ENCODE assay signal across 8 cellular contexts in the genomic region with DNA sequence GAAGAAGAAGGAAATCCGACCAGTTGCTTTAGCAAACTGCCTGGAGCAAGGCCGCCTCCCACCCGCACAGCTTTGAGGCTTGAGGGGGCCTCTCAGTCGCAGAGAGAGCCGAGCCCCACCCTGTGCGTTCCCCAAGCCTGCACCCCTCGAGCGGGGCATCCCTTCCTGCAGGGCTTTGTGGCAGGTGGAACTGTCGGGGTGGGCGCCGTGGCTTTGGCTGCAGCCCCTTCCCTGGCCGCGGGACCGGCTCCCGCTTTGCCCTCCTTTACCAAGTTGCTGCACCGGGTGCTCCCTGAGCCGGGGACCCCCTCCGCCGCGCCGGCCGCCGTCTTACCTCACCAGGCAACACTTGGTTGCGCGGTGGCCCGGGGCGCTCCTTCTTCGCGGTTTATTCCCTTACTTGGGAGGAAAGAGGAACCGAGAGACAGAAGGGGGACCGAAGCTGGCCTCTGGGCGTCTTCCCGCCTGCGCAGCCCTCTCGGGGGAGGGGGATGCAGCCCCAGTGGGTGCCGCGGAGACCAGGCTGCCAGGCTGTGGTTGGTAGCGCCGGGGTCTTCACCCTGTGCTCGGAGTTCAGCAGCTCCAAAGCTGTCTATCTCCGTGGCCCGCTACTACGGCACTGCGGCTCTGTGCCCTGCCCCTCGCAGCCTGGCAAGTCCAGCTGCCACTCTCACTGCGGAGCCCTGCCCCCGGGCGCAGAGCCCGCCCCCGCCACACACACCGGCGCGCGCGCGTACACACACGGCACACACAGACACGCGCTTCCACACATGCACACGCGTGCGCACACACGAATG. TPM values are rescaled to one million over a fixed set of nuclear protein-coding genes. Genes with fewer than 3 reads are reported as not detected.
DNase-seq lines count a peak whose midpoint lies in the region; ATAC-seq and TF ChIP-seq lines count a peak whose summit lies in the region.

Gene DGKG, minus strand, starts transcription at position 623 of the 797 bp plus-strand sequence. CDS start 41,775 bp downstream, outside the sequence.

- H2AFZ ChIP-seq in GM23338 = peak within 1 kb of the TSS; percentile 97

- H3K9me3 ChIP-seq in cardiac muscle cell (ENCODE audit: low read depth) = no peaks in the 10 kb centered on the region

- H3K4me3 ChIP-seq in GM23338 (peak within 1 kb of the TSS; percentile 77), cardiac muscle cell (peak within 1 kb of the TSS; percentile 38)

- H3K36me3 ChIP-seq in GM23338 (ENCODE audit: insufficient read depth) (no peaks in the 10 kb centered on the region), cardiac muscle cell (no peaks in the 10 kb centered on the region)

- no peak within 1 kb of the TSS for H3K27ac ChIP-seq in GM23338 (ENCODE audit: low read depth)
- no peak within 1 kb of the TSS for H3K27ac ChIP-seq in cardiac muscle cell

- H3K4me1 Mint-ChIP-seq in GM23338 (peaks cover 12% of the 10 kb centered on the region), osteocyte (ENCODE audit: unreplicated experiment) (peaks cover 13% of the 10 kb centered on the region)
- H3K4me1 Mint-ChIP-seq in activated T-cell treated with anti-CD3 and anti-CD28 coated beads, Interleukin-2, amount 50 U/mL, for 24 hours (ENCODE audit: low read depth) = peaks cover 9% of the 10 kb centered on the region

- H3K27me3 Mint-ChIP-seq in GM23338 (ENCODE audit: insufficient read depth, low read depth, poor library complexity) = peaks cover 45% of the 10 kb centered on the region
- H3K27me3 Mint-ChIP-seq in activated T-cell treated with anti-CD3 and anti-CD28 coated beads, Interleukin-2, amount 50 U/mL, for 24 hours = peaks cover 76% of the 10 kb centered on the region
- H3K27me3 Mint-ChIP-seq in osteocyte (ENCODE audit: unreplicated experiment) = peaks cover 59% of the 10 kb centered on the region

- H3K9me2 ChIP-seq in GM23338 (ENCODE audit: insufficient read depth) = no peaks in the 10 kb centered on the region

- H3K9me3 Mint-ChIP-seq in GM23338 (no peaks in the 10 kb centered on the region), osteocyte (ENCODE audit: unreplicated experiment) (no peaks in the 10 kb centered on the region)
- H3K9me3 Mint-ChIP-seq in activated T-cell treated with anti-CD3 and anti-CD28 coated beads, Interleukin-2, amount 50 U/mL, for 24 hours = no peaks in the 10 kb centered on the region

- H3K36me3 Mint-ChIP-seq in GM23338 (ENCODE audit: low read depth) (no peaks in the 10 kb centered on the region), osteocyte (ENCODE audit: unreplicated experiment) (no peaks in the 10 kb centered on the region)
- H3K36me3 Mint-ChIP-seq in activated T-cell treated with anti-CD3 and anti-CD28 coated beads, Interleukin-2, amount 50 U/mL, for 24 hours (ENCODE audit: low read depth) = no peaks in the 10 kb centered on the region

- H3K4me1 ChIP-seq in GM23338 (ENCODE audit: insufficient read depth) = 0 out of 2 replicates have a peak, but pooled peaks cover 4% of the 10 kb centered on the region
- no peaks in the 10 kb centered on the region for H3K4me1 ChIP-seq in cardiac muscle cell (ENCODE audit: low read depth)

- H3K27me3 ChIP-seq in GM23338 (ENCODE audit: insufficient read depth) = peaks cover 67% of the 10 kb centered on the region
- peaks cover 57% of the 10 kb centered on the region for H3K27me3 ChIP-seq in cardiac muscle cell

- peak within 1 kb of the TSS; percentile 98 for H3K4me2 ChIP-seq in GM23338

- DNase-seq in NCI-H1436 (lab: John Stamatoyannopoulos, UW) (peak; percentile 30), NCI-H1436 treated with DMSO at 0.1 percent for 48 hours (lab: John Stamatoyannopoulos, UW) (no peak), GM23338 (ENCODE audit: low spot score) (peak; percentile 54), NCI-H1105 (lab: John Stamatoyannopoulos, UW) (peak; percentile 69), cardiac muscle cell (ENCODE audit: low read depth in 1 of 2, low spot score in 1 of 2) (peak; percentile 9 to 50), osteocyte (ENCODE audit: extremely low spot score, unreplicated experiment) (peak; percentile 83), NCI-H82 (lab: John Stamatoyannopoulos, UW) (no peak)
- peak; percentile 54 for DNase-seq in activated T-cell treated with anti-CD3 and anti-CD28 coated beads, Interleukin-2, amount 50 U/mL, for 24 hours

- peak within 1 kb of the TSS; percentile 71 for H3K4me3 Mint-ChIP-seq in GM23338
- peak within 1 kb of the TSS; percentile 59 for H3K4me3 Mint-ChIP-seq in activated T-cell treated with anti-CD3 and anti-CD28 coated beads, Interleukin-2, amount 50 U/mL, for 24 hours
- H3K4me3 Mint-ChIP-seq in osteocyte (ENCODE audit: unreplicated experiment) = peak within 1 kb of the TSS; percentile 58

- 0 out of 2 replicates have a peak, but pooled peaks cover 5% of the 10 kb centered on the region for H3F3A ChIP-seq in GM23338 (replicated peaks; ENCODE audit: low read depth)

- TF ChIP-seq CTCF in GM23338 (conservative IDR thresholded peaks at IDR 0.05; ENCODE audit: low read depth in 2 of 2) (no peak), cardiac muscle cell (IDR thresholded peaks at IDR 0.05; ENCODE audit: low read depth, low read length) (no peak), osteocyte (IDR thresholded peaks at IDR 0.05) (no peak)

- H3K79me2 ChIP-seq in GM23338 (replicated peaks; ENCODE audit: insufficient read depth) = no peaks in the 10 kb centered on the region

- peak; percentile 84 for ATAC-seq in GM23338

- no peaks in the 10 kb centered on the region for H4K20me1 ChIP-seq in GM23338 (replicated peaks; ENCODE audit: insufficient read depth)

- H3K27ac Mint-ChIP-seq in GM23338 (no peak within 1 kb of the TSS), osteocyte (ENCODE audit: unreplicated experiment) (no peak within 1 kb of the TSS)
- no peak within 1 kb of the TSS for H3K27ac Mint-ChIP-seq in activated T-cell treated with anti-CD3 and anti-CD28 coated beads, Interleukin-2, amount 50 U/mL, for 24 hours

TF ChIP-seq in GM23338, 12 proteins besides CTCF, POLR2A, EP300 and RAD21:
- TF ChIP-seq EZH2 (IDR thresholded peaks at IDR 0.05; ENCODE audit: low read depth, unreplicated experiment) (peak; percentile 20), POLR2AphosphoS5 (IDR thresholded peaks at IDR 0.05; ENCODE audit: low read depth) (no peak), EZH2phosphoT487 (IDR thresholded peaks at IDR 0.05; ENCODE audit: unreplicated experiment) (no peak), JUNB (IDR thresholded peaks at IDR 0.05; ENCODE audit: unreplicated experiment) (no peak), NANOG (IDR thresholded peaks at IDR 0.05; ENCODE audit: borderline replicate concordance) (no peak), ZNF331 (CRISPR knock-in tag; IDR thresholded peaks at IDR 0.05; ENCODE audit: low read depth) (no peak)
- TF ChIP-seq, protein P1, sequence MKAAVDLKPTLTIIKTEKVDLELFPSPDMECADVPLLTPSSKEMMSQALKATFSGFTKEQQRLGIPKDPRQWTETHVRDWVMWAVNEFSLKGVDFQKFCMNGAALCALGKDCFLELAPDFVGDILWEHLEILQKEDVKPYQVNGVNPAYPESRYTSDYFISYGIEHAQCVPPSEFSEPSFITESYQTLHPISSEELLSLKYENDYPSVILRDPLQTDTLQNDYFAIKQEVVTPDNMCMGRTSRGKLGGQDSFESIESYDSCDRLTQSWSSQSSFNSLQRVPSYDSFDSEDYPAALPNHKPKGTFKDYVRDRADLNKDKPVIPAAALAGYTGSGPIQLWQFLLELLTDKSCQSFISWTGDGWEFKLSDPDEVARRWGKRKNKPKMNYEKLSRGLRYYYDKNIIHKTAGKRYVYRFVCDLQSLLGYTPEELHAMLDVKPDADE (IDR thresholded peaks at IDR 0.05) = no peak
- TF ChIP-seq, protein P2, sequence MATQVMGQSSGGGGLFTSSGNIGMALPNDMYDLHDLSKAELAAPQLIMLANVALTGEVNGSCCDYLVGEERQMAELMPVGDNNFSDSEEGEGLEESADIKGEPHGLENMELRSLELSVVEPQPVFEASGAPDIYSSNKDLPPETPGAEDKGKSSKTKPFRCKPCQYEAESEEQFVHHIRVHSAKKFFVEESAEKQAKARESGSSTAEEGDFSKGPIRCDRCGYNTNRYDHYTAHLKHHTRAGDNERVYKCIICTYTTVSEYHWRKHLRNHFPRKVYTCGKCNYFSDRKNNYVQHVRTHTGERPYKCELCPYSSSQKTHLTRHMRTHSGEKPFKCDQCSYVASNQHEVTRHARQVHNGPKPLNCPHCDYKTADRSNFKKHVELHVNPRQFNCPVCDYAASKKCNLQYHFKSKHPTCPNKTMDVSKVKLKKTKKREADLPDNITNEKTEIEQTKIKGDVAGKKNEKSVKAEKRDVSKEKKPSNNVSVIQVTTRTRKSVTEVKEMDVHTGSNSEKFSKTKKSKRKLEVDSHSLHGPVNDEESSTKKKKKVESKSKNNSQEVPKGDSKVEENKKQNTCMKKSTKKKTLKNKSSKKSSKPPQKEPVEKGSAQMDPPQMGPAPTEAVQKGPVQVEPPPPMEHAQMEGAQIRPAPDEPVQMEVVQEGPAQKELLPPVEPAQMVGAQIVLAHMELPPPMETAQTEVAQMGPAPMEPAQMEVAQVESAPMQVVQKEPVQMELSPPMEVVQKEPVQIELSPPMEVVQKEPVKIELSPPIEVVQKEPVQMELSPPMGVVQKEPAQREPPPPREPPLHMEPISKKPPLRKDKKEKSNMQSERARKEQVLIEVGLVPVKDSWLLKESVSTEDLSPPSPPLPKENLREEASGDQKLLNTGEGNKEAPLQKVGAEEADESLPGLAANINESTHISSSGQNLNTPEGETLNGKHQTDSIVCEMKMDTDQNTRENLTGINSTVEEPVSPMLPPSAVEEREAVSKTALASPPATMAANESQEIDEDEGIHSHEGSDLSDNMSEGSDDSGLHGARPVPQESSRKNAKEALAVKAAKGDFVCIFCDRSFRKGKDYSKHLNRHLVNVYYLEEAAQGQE (IDR thresholded peaks at IDR 0.05; ENCODE audit: unreplicated experiment) = no peak

RNA-seq across cellular contexts. Expression of gene DGKG, which starts in this region (rescaled TPM):
- 0.14 TPM in 1 of 2 replicates, not detected in the other for total RNA-seq in GM23338 (2014; rRNA removed; shearing (Covaris generic))
- polyA plus RNA-seq in GM23338 (2016; fragmentation: Nextera tagmentation; extraction: Ambion mirVana) (0.17 and 0.31 TPM in 2 replicates), cardiac muscle cell (0.85 TPM in 1 of 2 replicates, not detected in the other)
- total RNA-seq in cardiac muscle cell (0.15 and 0.92 TPM in 2 replicates), osteocyte (0.18 TPM in 1 of 2 replicates, not detected in the other)

Comparison
In these comparisons a context has a peak if more than half of its experiments do, and no peak if none do; other contexts are left out.
1. DNase-seq: peak in NCI-H1436 (single experiment), NCI-H1105 (single experiment) and activated T-cell treated with anti-CD3 and anti-CD28 coated beads, Interleukin-2, amount 50 U/mL, for 24 hours (single experiment); none in NCI-H1436 treated with DMSO at 0.1 percent for 48 hours (single experiment) and NCI-H82 (single experiment).
2. Peak in DNase-seq, ATAC-seq, H3K4me3 ChIP-seq and H3K4me2 ChIP-seq in GM23338; RNA of the gene not detected or under 1 TPM.
3. Peak in DNase-seq and H3K4me3 ChIP-seq in cardiac muscle cell; RNA of the gene not detected or under 1 TPM.
4. Peak in DNase-seq in osteocyte; RNA of the gene not detected or under 1 TPM.
5. Peak in every context shown above with its lines, with median percentiles within 50 percentile points of each other: H3K4me3 Mint-ChIP-seq.